In genomic region chr4:127586922-127587571, GRCh38 we compare ENCODE assay signal across 8 cellular contexts.
A peak's percentile ranks its signal among the peaks of the same experiment; 100 is the strongest.
DNase-seq lines count a peak whose midpoint lies in the region; ATAC-seq, FAIRE-seq and TF ChIP-seq lines count a peak whose summit lies in the region.

No MANE protein-coding gene starts in this region.

- H3K36me3 ChIP-seq in RWPE2 (ENCODE audit: low read depth), result no peaks in the 10 kb centered on the region

- no peaks in the 10 kb centered on the region for H3K9me3 ChIP-seq in RWPE2 (ENCODE audit: severe bottlenecking)

- no peak for FAIRE-seq in HTR-8/SVneo (lab: Jason Lieb, UNC)

- no peak overlapping the region for H3K27ac ChIP-seq in RWPE2 (ENCODE audit: poor library complexity, severe bottlenecking)

- H3K4me3 ChIP-seq in RWPE2 (ENCODE audit: severe bottlenecking), result no peak overlapping the region
- H3K4me3 ChIP-seq in foreskin fibroblast (ENCODE audit: low read depth in 1 of 2, low read length in 2 of 2), result no peak overlapping the region

- peak; percentile 78 for TF ChIP-seq CTCF in RWPE2 (IDR thresholded peaks at IDR 0.05; ENCODE audit: poor library complexity, severe bottlenecking)
- TF ChIP-seq CTCF in foreskin fibroblast (IDR thresholded peaks at IDR 0.05; ENCODE audit: low read depth, low read length), result peak; percentile 79

- no peaks in the 10 kb centered on the region for H3K27me3 ChIP-seq in RWPE2 (ENCODE audit: insufficient read depth, poor library complexity, severe bottlenecking)

- no peaks in the 10 kb centered on the region for H3K4me1 ChIP-seq in RWPE2 (ENCODE audit: insufficient read depth, poor library complexity, severe bottlenecking)

- peak; percentile 99 for ATAC-seq in GM21786 (IDR thresholded peaks at IDR 0.05; ENCODE audit: unreplicated experiment)
- peak; percentile 93 for ATAC-seq in RWPE2 (ENCODE audit: low read depth)

- DNase-seq in NOMO-1 treated with DMSO at 0.1 percent for 48 hours (lab: John Stamatoyannopoulos, UW; ENCODE audit: unreplicated experiment) (peak; percentile 20), NOMO-1 treated with dmso at 0.1 percent for 144 hours (lab: John Stamatoyannopoulos, UW; ENCODE audit: unreplicated experiment) (no peak), HTR-8/SVneo (ENCODE audit: insufficient read length, low spot score) (peak; percentile 41), RWPE2 (ENCODE audit: low spot score) (no peak), foreskin fibroblast (peak; percentile 12 to 57)
- DNase-seq in stimulated activated CD8-positive, alpha-beta memory T cell treated with anti-CD3 and anti-CD28 coated beads, Interleukin-4, amount 100 ng/mL, for 48 hours, result peak; percentile 23
- no peak for DNase-seq in activated CD4-positive, CD25-positive, alpha-beta regulatory T cell treated with anti-CD3 and anti-CD28 coated beads, Interleukin-2, amount 50 U/mL, for 72 hours

Comparison
In these comparisons a context has a peak if more than half of its experiments do, and no peak if none do; other contexts are left out.
1. DNase-seq: peak in NOMO-1 treated with DMSO at 0.1 percent for 48 hours (single experiment), HTR-8/SVneo (single experiment), foreskin fibroblast (2 of 2) and stimulated activated CD8-positive, alpha-beta memory T cell treated with anti-CD3 and anti-CD28 coated beads, Interleukin-4, amount 100 ng/mL, for 48 hours (single experiment); none in NOMO-1 treated with dmso at 0.1 percent for 144 hours (single experiment), RWPE2 (single experiment) and activated CD4-positive, CD25-positive, alpha-beta regulatory T cell treated with anti-CD3 and anti-CD28 coated beads, Interleukin-2, amount 50 U/mL, for 72 hours (single experiment).